ENCODE assay signal across 11 cellular contexts in genomic region chr2:168583710-168584521, GRCh38.
DNase-seq lines count a peak whose midpoint lies in the region; ATAC-seq and TF ChIP-seq lines count a peak whose summit lies in the region.
"Had no signal": no experiment of that assay in that cellular context is flagged by ENCODE, and none has a peak within 500 bp of the region (broad histone marks: within the 10 kb centered on the region; RNA-seq: fewer than 3 reads in every experiment).

No MANE protein-coding gene starts in this region.

- peaks cover 0 to 18% (median 0%) of the 10 kb centered on the region in 3 donors for H3K36me3 Mint-ChIP-seq in naive thymus-derived CD8-positive, alpha-beta T cell
- H3K36me3 Mint-ChIP-seq in nephron progenitor cell (ENCODE audit: low read depth) = peaks cover 25% of the 10 kb centered on the region

- H3K9me3 Mint-ChIP-seq in naive thymus-derived CD8-positive, alpha-beta T cell = no peaks in the 10 kb centered on the region
- no peaks in the 10 kb centered on the region for H3K9me3 Mint-ChIP-seq in nephron progenitor cell

- no peaks in the 10 kb centered on the region for H3K27me3 ChIP-seq in MG63

- no peak for TF ChIP-seq CTCF in nephron progenitor cell (IDR thresholded peaks at IDR 0.05)

- no peaks in the 10 kb centered on the region for H3K36me3 ChIP-seq in MG63

- H3K4me3 ChIP-seq in MG63 = no peak overlapping the region

- POLR2A ChIA-PET in naive thymus-derived CD8-positive, alpha-beta T cell (lab: Charles Lee) = no interaction called here

- H3K4me1 Mint-ChIP-seq in naive thymus-derived CD8-positive, alpha-beta T cell = peaks cover 42 to 73% (median 70%) of the 10 kb centered on the region in 4 donors
- peaks cover 8% of the 10 kb centered on the region for H3K4me1 Mint-ChIP-seq in nephron progenitor cell

- H3K27me3 Mint-ChIP-seq in naive thymus-derived CD8-positive, alpha-beta T cell = no peaks in the 10 kb centered on the region
- H3K27me3 Mint-ChIP-seq in nephron progenitor cell (ENCODE audit: low read depth, poor library complexity) = no peaks in the 10 kb centered on the region

- H3K4me3 Mint-ChIP-seq in naive thymus-derived CD8-positive, alpha-beta T cell = peak overlapping the region in 4 of 10 donors; percentile 39 to 66 (median 61)
- no peak overlapping the region for H3K4me3 Mint-ChIP-seq in nephron progenitor cell

- H3K27ac ChIP-seq in caudate nucleus (ENCODE audit: low read depth, low read length) = peak overlapping the region; percentile 13

- H3K27ac Mint-ChIP-seq in naive thymus-derived CD8-positive, alpha-beta T cell = peak overlapping the region in 8 of 10 donors; percentile 51 to 88 (median 70)
- no peak overlapping the region for H3K27ac Mint-ChIP-seq in nephron progenitor cell

- ATAC-seq in naive thymus-derived CD8-positive, alpha-beta T cell = no peak
- ATAC-seq in GM18870 (IDR thresholded peaks at IDR 0.05; ENCODE audit: unreplicated experiment) (no peak), GM21528 (IDR thresholded peaks at IDR 0.05; ENCODE audit: low FRiP score, unreplicated experiment) (no peak), GM21529 (IDR thresholded peaks at IDR 0.05; ENCODE audit: unreplicated experiment) (no peak)

- peak; percentile 84 for DNase-seq in DMS79 treated with DMSO at 0.1 percent for 48 hours (lab: John Stamatoyannopoulos, UW)
- peak; percentile 81 for DNase-seq in MG63
- DNase-seq in caudate nucleus (lab: John Stamatoyannopoulos, UW) = peak in 1 of 61 donors; percentile 4
- no peak for DNase-seq in naive thymus-derived CD8-positive, alpha-beta T cell
- no peak for DNase-seq in nephron progenitor cell
- DNase-seq: activated CD4-positive, alpha-beta T cell treated with anti-CD3 and anti-CD28 coated beads for 4 hours; Kasumi-1; stimulated activated CD4-positive, alpha-beta T cell treated with anti-CD3 and anti-CD28 coated beads, Interleukin-4, amount 100 ng/mL, for 24 hours had no signal

- no peaks in the 10 kb centered on the region; the same call in 1 of the 2 replicates for H3K9me3 ChIP-seq in MG63

Comparison
In these comparisons a context has a peak if more than half of its experiments do, and no peak if none do; other contexts are left out.
1. DNase-seq: peak in DMS79 treated with DMSO at 0.1 percent for 48 hours (single experiment) and MG63 (single experiment); none in naive thymus-derived CD8-positive, alpha-beta T cell (0 of 10) and nephron progenitor cell (single experiment).